In genomic region chr7:143407296-143408246, GRCh38 we compare ENCODE assay signal across 8 cellular contexts. TPM values are rescaled to one million over a fixed set of nuclear protein-coding genes. Genes with fewer than 3 reads are reported as not detected.
A peak's percentile ranks its signal among the peaks of the same experiment; 100 is the strongest.
DNase-seq lines count a peak whose midpoint lies in the region; ATAC-seq and TF ChIP-seq lines count a peak whose summit lies in the region.

No MANE protein-coding gene starts in this region.

- peak overlapping the region; percentile 86 for H3K4me3 ChIP-seq in epithelial cell of esophagus (ENCODE audit: low read length)
- peak overlapping the region; percentile 100 for H3K4me3 ChIP-seq in parathyroid adenoma (ENCODE audit: low read depth, low read length)
- no peak overlapping the region for H3K4me3 ChIP-seq in right atrium auricular region

- no peak overlapping the region for H2BK120ac ChIP-seq in H9 (ENCODE audit: low read depth, low read length, poor library complexity, severe bottlenecking)

- no peak overlapping the region for H3K18ac ChIP-seq in H9 (ENCODE audit: insufficient read length, low read depth, low read length)

- no peak overlapping the region for H3T11ph ChIP-seq in H9 (ENCODE audit: low read length)

- ATAC-seq in GM21528 (IDR thresholded peaks at IDR 0.05; ENCODE audit: low FRiP score, unreplicated experiment): no peak

- no peaks in the 10 kb centered on the region for H3K9me3 ChIP-seq in H9 (ENCODE audit: control insufficient read depth, low read depth, low read length)
- H3K9me3 ChIP-seq in parathyroid adenoma (ENCODE audit: control insufficient read depth, low read length): no peaks in the 10 kb centered on the region
- no peaks in the 10 kb centered on the region for H3K9me3 ChIP-seq in right atrium auricular region

- no peak overlapping the region for H3K4ac ChIP-seq in H9 (ENCODE audit: low read depth, low read length)

- TF ChIP-seq CTCF in H9 (conservative IDR thresholded peaks at IDR 0.05) (no peak), epithelial cell of esophagus (IDR thresholded peaks at IDR 0.05; ENCODE audit: insufficient read depth, low read depth, low read length, missing control alignments) (no peak), parathyroid adenoma (IDR thresholded peaks at IDR 0.05) (no peak), right atrium auricular region (IDR thresholded peaks at IDR 0.05) (no peak)

- H3K27me3 ChIP-seq in H9 (ENCODE audit: insufficient read depth, low read length) (no peaks in the 10 kb centered on the region), parathyroid adenoma (ENCODE audit: control insufficient read depth, insufficient read depth, low read length) (no peaks in the 10 kb centered on the region), right atrium auricular region (no peaks in the 10 kb centered on the region)

- no peaks in the 10 kb centered on the region for H4K20me1 ChIP-seq in H9 (ENCODE audit: control insufficient read depth, insufficient read depth, insufficient read length)

- H3K9ac ChIP-seq in H9 (ENCODE audit: extremely low read depth, insufficient read length, low read length) (peak overlapping the region; percentile 65), parathyroid adenoma (no peak overlapping the region)

- H3K14ac ChIP-seq in H9 (ENCODE audit: insufficient read depth, low read length): 0 out of 2 replicates have a peak overlapping the region, but pooled peaks have one; percentile 83

- peaks cover 73 to 77% of the 10 kb centered on the region in 2 experiments for H3K4me1 Mint-ChIP-seq in H9
- peaks cover 23% of the 10 kb centered on the region for H3K4me1 Mint-ChIP-seq in T-helper 1 cell treated with Interleukin-12 subunit alpha and Interleukin-12 subunit beta and Interleukin-4 antibody, amounts not matched to agents 30 μg/mL and 1 μg/mL, for 36 hours (ENCODE audit: low read depth)

- H3K9me3 Mint-ChIP-seq in H9: no peaks in the 10 kb centered on the region
- no peaks in the 10 kb centered on the region for H3K9me3 Mint-ChIP-seq in T-helper 1 cell treated with Interleukin-12 subunit alpha and Interleukin-12 subunit beta and Interleukin-4 antibody, amounts not matched to agents 30 μg/mL and 1 μg/mL, for 36 hours

- no peak overlapping the region for H4K5ac ChIP-seq in H9 (ENCODE audit: insufficient read length, low read depth, low read length)

- H3K23me2 ChIP-seq in H9 (ENCODE audit: insufficient read length, low read depth, low read length, poor library complexity, severe bottlenecking): peaks cover 10% of the 10 kb centered on the region

- H3K27ac ChIP-seq in H9 (ENCODE audit: insufficient read length, low read depth, low read length): no peak overlapping the region
- peak overlapping the region; percentile 77 for H3K27ac ChIP-seq in parathyroid adenoma
- no peak overlapping the region for H3K27ac ChIP-seq in right atrium auricular region

- H3K4me2 ChIP-seq in H9 (ENCODE audit: insufficient read depth, insufficient read length, low read length): peak overlapping the region; percentile 87
- H3K4me2 ChIP-seq in parathyroid adenoma (ENCODE audit: low read length): peak overlapping the region; percentile 97

- H3K4me3 Mint-ChIP-seq in H9: peak overlapping the region; percentile 87 to 96
- H3K4me3 Mint-ChIP-seq in T-helper 1 cell treated with Interleukin-12 subunit alpha and Interleukin-12 subunit beta and Interleukin-4 antibody, amounts not matched to agents 30 μg/mL and 1 μg/mL, for 36 hours: peak overlapping the region; percentile 69

- H2AK5ac ChIP-seq in H9 (ENCODE audit: insufficient read length, low read length): no peak overlapping the region

- H3K36me3 Mint-ChIP-seq in H9 (ENCODE audit: insufficient read depth in 1 of 3, low read depth in 3 of 3): peaks cover 29 to 35% (median 32%) of the 10 kb centered on the region in 3 experiments
- H3K36me3 Mint-ChIP-seq in T-helper 1 cell treated with Interleukin-12 subunit alpha and Interleukin-12 subunit beta and Interleukin-4 antibody, amounts not matched to agents 30 μg/mL and 1 μg/mL, for 36 hours (ENCODE audit: low read depth): no peaks in the 10 kb centered on the region

- H3K4me1 ChIP-seq in H9 (ENCODE audit: insufficient read depth, low read length) (peaks cover 30% of the 10 kb centered on the region), parathyroid adenoma (peaks cover 12% of the 10 kb centered on the region), right atrium auricular region (peaks cover 0 to 44% of the 10 kb centered on the region in 2 donors)

- H2BK12ac ChIP-seq in H9 (ENCODE audit: insufficient read length, low read depth, low read length): no peak overlapping the region

- no peak overlapping the region for H4K8ac ChIP-seq in H9 (replicated peaks; ENCODE audit: insufficient read length, low read depth, low read length)

- no peak overlapping the region for H3K56ac ChIP-seq in H9 (ENCODE audit: insufficient read length, low read depth, low read length)

- H2BK20ac ChIP-seq in H9 (ENCODE audit: low read depth, low read length, poor library complexity, severe bottlenecking): no peak overlapping the region

- no peaks in the 10 kb centered on the region for H3K79me1 ChIP-seq in H9 (ENCODE audit: insufficient read depth, low read depth, low read length, poor library complexity, severe bottlenecking)

- H2BK15ac ChIP-seq in H9 (ENCODE audit: low read depth, low read length): no peak overlapping the region

- H2AFZ ChIP-seq in H9 (ENCODE audit: low read length) (no peak overlapping the region), parathyroid adenoma (peak overlapping the region; percentile 70)

- no peaks in the 10 kb centered on the region for H3K27me3 Mint-ChIP-seq in H9 (ENCODE audit: low read depth)
- H3K27me3 Mint-ChIP-seq in T-helper 1 cell treated with Interleukin-12 subunit alpha and Interleukin-12 subunit beta and Interleukin-4 antibody, amounts not matched to agents 30 μg/mL and 1 μg/mL, for 36 hours (ENCODE audit: low read depth): peaks cover 52% of the 10 kb centered on the region

- H3K79me2 ChIP-seq in H9 (ENCODE audit: insufficient read depth, low read length): peaks cover 12% of the 10 kb centered on the region; the same call in 1 of the 2 replicates
- peaks cover 11% of the 10 kb centered on the region for H3K79me2 ChIP-seq in parathyroid adenoma

- H3K23ac ChIP-seq in H9 (ENCODE audit: insufficient read length, low read depth, low read length): no peak overlapping the region

- DNase-seq in H9: no peak
- peak; percentile 66 for DNase-seq in epithelial cell of esophagus (ENCODE audit: low read depth)
- no peak for DNase-seq in right atrium auricular region (ENCODE audit: low spot score)
- DNase-seq in NCI-H128 (lab: John Stamatoyannopoulos, UW; ENCODE audit: unreplicated experiment): no peak
- DNase-seq in superior temporal gyrus (ENCODE audit: extremely low spot score): no peak

- H3K36me3 ChIP-seq in parathyroid adenoma (ENCODE audit: control insufficient read depth, insufficient read depth, low read length): peaks cover 18% of the 10 kb centered on the region
- no peaks in the 10 kb centered on the region for H3K36me3 ChIP-seq in right atrium auricular region

- WGBS in H9 (ENCODE audit: extremely low coverage, insufficient read length, low lambda C conversion rate): no CpG with 5 or more reads among the region's 13 CpGs

- H4K91ac ChIP-seq in H9 (ENCODE audit: insufficient read length, low read depth, low read length): no peak overlapping the region

- no peak overlapping the region for H2BK5ac ChIP-seq in H9 (ENCODE audit: insufficient read length, low read length)

- H3K27ac Mint-ChIP-seq in H9: peak overlapping the region; percentile 83 to 96 (median 87)
- peak overlapping the region; percentile 16 for H3K27ac Mint-ChIP-seq in T-helper 1 cell treated with Interleukin-12 subunit alpha and Interleukin-12 subunit beta and Interleukin-4 antibody, amounts not matched to agents 30 μg/mL and 1 μg/mL, for 36 hours

RNA-seq across cellular contexts. Expression of gene EPHA1, which starts 1.1 kb away (rescaled TPM):
- 109 and 119 TPM in 2 replicates for total RNA-seq in H9 (2021)
- total RNA-seq in right atrium auricular region: under 1 TPM in 1 of 2 donors, not detected in 1; 0.71 TPM

RNA-seq across cellular contexts. Expression of gene ZYX, which starts 26.4 kb away (rescaled TPM):
- total RNA-seq in H9 (2021) (236 and 237 TPM in 2 replicates), right atrium auricular region (10 to 100 TPM; 48.3 to 93.7 TPM)

RNA-seq across cellular contexts. Expression of gene TAS2R60, which starts 35.7 kb away (rescaled TPM):
- not detected in 2 replicates for total RNA-seq in H9 (2021)
- not detected for total RNA-seq in right atrium auricular region

RNA-seq across cellular contexts. Expression of gene FAM131B, which starts 45.1 kb away (rescaled TPM):
- total RNA-seq in H9 (2021) (17.3 and 18.5 TPM in 2 replicates), right atrium auricular region (under 1 TPM; 0.08 to 0.48 TPM)

Comparison
In these comparisons a context has a peak if more than half of its experiments do, and no peak if none do; other contexts are left out.
1. H3K4me3 ChIP-seq: peak in epithelial cell of esophagus (single experiment) and parathyroid adenoma (single experiment); none in right atrium auricular region (0 of 2).
2. RNA of gene EPHA1, which starts 1.1 kb away (total RNA-seq): 109 to 119 TPM in H9; 0.71 TPM in right atrium auricular region; every median in the first group is over 10 times any median in the second.